ENCODE assay signal across 1 cellular context in genomic region chr11:47234669-47235075, GRCh38.
TF ChIP-seq lines count a peak whose summit lies in the region.

No MANE protein-coding gene starts in this region.

TF ChIP-seq in IMR-90, 13 proteins besides CTCF, POLR2A, EP300 and RAD21:
- TF ChIP-seq CEBPB (IDR thresholded peaks at IDR 0.05; ENCODE audit: low read depth, low read length) (no peak), CHD1 (IDR thresholded peaks at IDR 0.05; ENCODE audit: low read depth, low read length) (no peak), RCOR1 (IDR thresholded peaks at IDR 0.05; ENCODE audit: insufficient replicate concordance, low read length) (no peak), MAZ (IDR thresholded peaks at IDR 0.05; ENCODE audit: borderline replicate concordance, low read depth, low read length) (no peak)
TF ChIP-seq in IMR-90: peak in this region for 0.
